8 cellular contexts compared by ENCODE assay signal in genomic region chr2:69305712-69306611, GRCh38.
DNase-seq lines count a peak whose midpoint lies in the region; ATAC-seq lines count a peak whose summit lies in the region.

No MANE protein-coding gene starts in this region.

- H3K27me3 Mint-ChIP-seq in activated CD4-positive, alpha-beta memory T cell treated with anti-CD3 and anti-CD28 coated beads for 36 hours, result peaks cover 33% of the 10 kb centered on the region

- CTCF ChIA-PET in activated CD4-positive, alpha-beta memory T cell treated with anti-CD3 and anti-CD28 coated beads for 36 hours (lab: Charles Lee), result interaction anchor here (0.5 to 4.0 kb wide), 23 partner anchors 10 to 843 kb away, joined by 3 to 23 read pairs (median 4); partner anchors contain the start of gene ANTXR1

- ATAC-seq in HG02938 (IDR thresholded peaks at IDR 0.05; ENCODE audit: unreplicated experiment) (no peak), HG02610 (IDR thresholded peaks at IDR 0.05; ENCODE audit: unreplicated experiment) (no peak), GM18867 (IDR thresholded peaks at IDR 0.05; ENCODE audit: unreplicated experiment) (no peak)

- no peak overlapping the region for H3K27ac Mint-ChIP-seq in activated CD4-positive, alpha-beta memory T cell treated with anti-CD3 and anti-CD28 coated beads for 36 hours

- H3K9me3 Mint-ChIP-seq in activated CD4-positive, alpha-beta memory T cell treated with anti-CD3 and anti-CD28 coated beads for 36 hours, result peaks cover 8% of the 10 kb centered on the region

- H3K27me3 ChIP-seq in HAP-1 (ENCODE audit: low read depth) (no peaks in the 10 kb centered on the region), iPS DF 6.9 (ENCODE audit: control insufficient read depth, insufficient read depth, low read length) (peaks cover 7% of the 10 kb centered on the region; the same call in 1 of the 2 replicates)

- H3K27ac ChIP-seq in iPS DF 6.9 (ENCODE audit: low read length), result no peak overlapping the region
- peak overlapping the region in 20 of 21 experiments; percentile 10 to 91 (median 74) for H3K27ac ChIP-seq in skin epidermis

- H3K4me1 Mint-ChIP-seq in activated CD4-positive, alpha-beta memory T cell treated with anti-CD3 and anti-CD28 coated beads for 36 hours (ENCODE audit: low read depth), result peaks cover 19% of the 10 kb centered on the region

- H3K4me3 Mint-ChIP-seq in activated CD4-positive, alpha-beta memory T cell treated with anti-CD3 and anti-CD28 coated beads for 36 hours, result peak overlapping the region; percentile 66

- POLR2A ChIA-PET in activated CD4-positive, alpha-beta memory T cell treated with anti-CD3 and anti-CD28 coated beads for 36 hours (lab: Charles Lee), result no interaction called here

- no CpG with 5 or more reads among the region's 32 CpGs for WGBS in iPS DF 6.9 (ENCODE audit: insufficient coverage, insufficient read length)

- H3K36me3 Mint-ChIP-seq in activated CD4-positive, alpha-beta memory T cell treated with anti-CD3 and anti-CD28 coated beads for 36 hours, result no peaks in the 10 kb centered on the region

- H3K9me3 ChIP-seq in HAP-1 (no peaks in the 10 kb centered on the region), iPS DF 6.9 (ENCODE audit: control insufficient read depth, insufficient read depth, low read length) (no peaks in the 10 kb centered on the region)

- H3K36me3 ChIP-seq in HAP-1 (replicated peaks) (no peaks in the 10 kb centered on the region), iPS DF 6.9 (ENCODE audit: control insufficient read depth, insufficient read depth, low read length) (no peaks in the 10 kb centered on the region)

- H3K4me1 ChIP-seq in HAP-1 (peaks cover 10% of the 10 kb centered on the region), iPS DF 6.9 (ENCODE audit: control insufficient read depth, insufficient read depth, low read length) (peaks cover 2% of the 10 kb centered on the region)

- intact Hi-C loops in activated CD4-positive, alpha-beta memory T cell treated with anti-CD3 and anti-CD28 coated beads for 36 hours (cut with micrococcal nuclease), result loop anchor here (5.0 to 10.0 kb wide), 2 partner anchors 141 to 294 kb away; partner anchors contain the start of gene ANTXR1

- in situ Hi-C loops in HAP-1 (cut with MboI; ENCODE audit: low sequenced_read_pairs), result loop anchor here (5.0 to 25.0 kb wide), 2 partner anchors 294 to 844 kb away; partner anchors contain the start of genes ANTXR1, APLF and FBXO48

- DNase-seq in HAP-1 (ENCODE audit: low spot score in 2 of 2) (peak in 1 of 2 experiments; percentile 30), iPS DF 6.9 (ENCODE audit: low read depth, low spot score) (no peak)
- DNase-seq in activated CD4-positive, alpha-beta memory T cell treated with anti-CD3 and anti-CD28 coated beads for 36 hours, result no peak
- DNase-seq in stimulated activated CD4-positive, alpha-beta T cell treated with anti-CD3 and anti-CD28 coated beads, Interleukin-2, amount 100 ng/mL, for 24 hours, result no peak

- H3K4me3 ChIP-seq in HAP-1 (peak overlapping the region; percentile 50), iPS DF 6.9 (ENCODE audit: low read length) (peak overlapping the region; percentile 34; the same call in 1 of the 2 replicates), skin epidermis (peak overlapping the region; percentile 35 to 52 (median 45))
